In genomic region chr6:45640811-45641210, GRCh38 we compare ENCODE assay signal across 22 cellular contexts.
"Had no signal": no experiment of that assay in that cellular context is flagged by ENCODE, and none has a peak within 500 bp of the region (broad histone marks: within the 10 kb centered on the region; RNA-seq: fewer than 3 reads in every experiment).

No MANE protein-coding gene starts in this region.

- H3K27ac ChIP-seq: colonic mucosa, epithelial cell of prostate, gastrocnemius medialis, heart right ventricle, lower lobe of right lung, prostate gland, right atrium auricular region, stomach, thyroid gland had no signal

- H3K36me3 ChIP-seq: colonic mucosa, gastrocnemius medialis, heart right ventricle, lower lobe of right lung, prostate gland, right atrium auricular region, stomach, thyroid gland had no signal

- H3K4me2 ChIP-seq: smooth muscle cell had no signal

- H3K4me3 ChIP-seq: colonic mucosa, gastrocnemius medialis, heart right ventricle, lower lobe of right lung, prostate gland, right atrium auricular region, smooth muscle cell, stomach, thyroid gland had no signal

- H3K27me3 ChIP-seq: colonic mucosa, gastrocnemius medialis, right atrium auricular region, thyroid gland had no signal

- ATAC-seq: gastrocnemius medialis, heart right ventricle, left ventricle myocardium superior, lower lobe of right lung, natural killer cell, sciatic nerve had no signal

- H3K9me3 ChIP-seq: colonic mucosa, gastrocnemius medialis, heart right ventricle, lower lobe of right lung, prostate gland, right atrium auricular region, stomach, thyroid gland had no signal

- DNase-seq: colonic mucosa; effector CD8-positive, alpha-beta T cell; endodermal cell; gastrocnemius medialis; heart right ventricle; hypothalamus; immature natural killer cell; left ventricle myocardium superior; lower lobe of right lung; natural killer cell; stimulated activated CD4-positive, alpha-beta T cell treated with anti-CD3 and anti-CD28 coated beads, Interleukin-12 subunit alpha, Interleukin-12 subunit beta, amount 100 ng/mL, for 4 hours; stimulated activated CD4-positive, alpha-beta T cell treated with anti-CD3 and anti-CD28 coated beads, Interleukin-1b, Interleukin-23, amount 100 ng/mL, for 48 hours; stimulated activated CD4-positive, alpha-beta T cell treated with anti-CD3 and anti-CD28 coated beads, Interleukin-4, amount 100 ng/mL, for 1 hour; stimulated activated CD8-positive, alpha-beta memory T cell treated with anti-CD3 and anti-CD28 coated beads, Interleukin-4, amount 100 ng/mL, for 48 hours; stimulated activated naive CD4-positive, alpha-beta T cell treated with Interleukin-2 at 50 U/mL for 16 hours; stomach; thyroid gland had no signal

- H3K4me1 ChIP-seq: colonic mucosa, gastrocnemius medialis, heart right ventricle, lower lobe of right lung, prostate gland, right atrium auricular region, stomach, thyroid gland had no signal
